1 cellular context compared by ENCODE assay signal in the genomic region with DNA sequence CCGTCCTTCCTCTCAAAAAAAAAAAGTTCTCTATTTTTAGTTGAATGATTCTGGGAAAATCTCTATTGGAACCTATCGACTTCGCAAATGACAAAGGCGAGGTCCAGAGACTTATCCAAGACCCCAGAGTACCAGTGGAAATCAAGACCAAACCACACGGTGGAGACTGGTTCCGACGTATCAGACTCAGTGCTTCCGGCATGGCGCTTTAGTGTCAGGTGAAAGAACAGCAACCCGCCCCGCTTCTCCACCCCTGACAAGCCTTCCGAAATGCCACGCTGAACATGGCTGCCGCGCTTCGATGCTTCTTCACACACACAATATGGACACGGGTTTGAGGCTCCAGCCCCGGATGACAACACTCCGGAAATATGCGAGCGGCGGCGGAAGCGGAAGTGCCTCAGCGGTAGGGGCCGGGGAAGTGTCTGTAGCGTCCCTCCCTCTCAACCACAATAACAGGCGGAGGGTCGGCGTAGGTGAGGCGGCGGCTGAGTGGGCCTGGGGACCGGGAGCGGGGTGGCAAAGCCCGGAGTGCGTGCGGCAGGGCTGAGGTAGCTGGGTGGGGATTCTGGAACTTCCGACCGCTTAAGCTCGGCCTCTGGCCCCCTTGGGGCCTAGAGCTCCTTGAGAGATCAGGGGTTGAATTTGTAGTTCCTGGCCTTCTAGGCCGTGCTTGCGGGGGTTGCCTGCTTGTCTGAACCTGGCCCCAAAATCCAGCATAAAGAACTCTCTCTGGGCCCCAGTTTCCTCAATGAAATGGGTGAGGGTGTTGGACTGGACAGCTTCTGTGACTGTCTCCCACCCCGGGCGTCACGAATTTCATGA.
TF ChIP-seq lines count a peak whose summit lies in the region.

Gene FBXO38, plus strand, starts transcription at position 395 of the 825 bp plus-strand sequence. CDS start 10,819 bp downstream, outside the sequence.

TF ChIP-seq in K562, 482 proteins besides CTCF, POLR2A, EP300 and RAD21 (continued from another document and continues in another):
- TF ChIP-seq, protein P1, sequence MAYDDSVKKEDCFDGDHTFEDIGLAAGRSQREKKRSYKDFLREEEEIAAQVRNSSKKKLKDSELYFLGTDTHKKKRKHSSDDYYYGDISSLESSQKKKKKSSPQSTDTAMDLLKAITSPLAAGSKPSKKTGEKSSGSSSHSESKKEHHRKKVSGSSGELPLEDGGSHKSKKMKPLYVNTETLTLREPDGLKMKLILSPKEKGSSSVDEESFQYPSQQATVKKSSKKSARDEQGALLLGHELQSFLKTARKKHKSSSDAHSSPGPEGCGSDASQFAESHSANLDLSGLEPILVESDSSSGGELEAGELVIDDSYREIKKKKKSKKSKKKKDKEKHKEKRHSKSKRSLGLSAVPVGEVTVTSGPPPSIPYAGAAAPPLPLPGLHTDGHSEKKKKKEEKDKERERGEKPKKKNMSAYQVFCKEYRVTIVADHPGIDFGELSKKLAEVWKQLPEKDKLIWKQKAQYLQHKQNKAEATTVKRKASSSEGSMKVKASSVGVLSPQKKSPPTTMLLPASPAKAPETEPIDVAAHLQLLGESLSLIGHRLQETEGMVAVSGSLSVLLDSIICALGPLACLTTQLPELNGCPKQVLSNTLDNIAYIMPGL (CRISPR knock-in tag; IDR thresholded peaks at IDR 0.05), result 0 out of 2 replicates have a peak, but pooled peaks have one; percentile 48
- TF ChIP-seq JUN (IDR thresholded peaks at IDR 0.05; ENCODE audit: borderline replicate concordance, low read depth, low read length) (peak; percentile 92), JUN (CRISPR knock-in tag; IDR thresholded peaks at IDR 0.05; ENCODE audit: borderline replicate concordance) (0 out of 2 replicates have a peak, but pooled peaks have one; percentile 10), FOXK2 (conservative IDR thresholded peaks at IDR 0.05 in 1 of 2, IDR thresholded peaks at IDR 0.05 in 1 of 2; ENCODE audit: low read depth in 2 of 2) (peak; percentile 96 to 98), ZNF24 (IDR thresholded peaks at IDR 0.05) (0 out of 2 replicates have a peak, but pooled peaks have one; percentile 5), ELF2 (CRISPR knock-in tag; IDR thresholded peaks at IDR 0.05) (peak; percentile 94), ZFX (CRISPR knock-in tag; IDR thresholded peaks at IDR 0.05) (peak; percentile 99), ZNF77 (CRISPR knock-in tag; IDR thresholded peaks at IDR 0.05) (no peak), PYGO2 (tag; IDR thresholded peaks at IDR 0.05) (no peak), CTBP1 (IDR thresholded peaks at IDR 0.05; ENCODE audit: borderline replicate concordance) (peak; percentile 64; the same call in 1 of the 2 replicates), TCF3 (CRISPR knock-in tag; IDR thresholded peaks at IDR 0.05) (peak; percentile 38; the same call in 1 of the 2 replicates), ZNF184 (CRISPR knock-in tag; IDR thresholded peaks at IDR 0.05) (no peak), MEIS2 (IDR thresholded peaks at IDR 0.05; ENCODE audit: partially characterized antibody) (peak; percentile 75), MCM2 (IDR thresholded peaks at IDR 0.05; ENCODE audit: low read depth) (no peak), ZMIZ1 (IDR thresholded peaks at IDR 0.05; ENCODE audit: low read depth in 2 of 2, low read length in 2 of 2) (peak in 1 of 2 experiments; percentile 59; a peak in 1 of 4 replicates), SNIP1 (IDR thresholded peaks at IDR 0.05; ENCODE audit: low read depth) (peak; percentile 26; the same call in 1 of the 2 replicates), NFIC (IDR thresholded peaks at IDR 0.05) (no peak), ATF2 (CRISPR knock-in tag; IDR thresholded peaks at IDR 0.05) (no peak), GTF2E2 (tag; IDR thresholded peaks at IDR 0.05) (peak; percentile 79; the same call in 1 of the 2 replicates), NFATC3 (IDR thresholded peaks at IDR 0.05) (peak; percentile 44; the same call in 1 of the 2 replicates), ZNF551 (CRISPR knock-in tag; IDR thresholded peaks at IDR 0.05) (no peak), MYNN (IDR thresholded peaks at IDR 0.05) (no peak), MYNN (CRISPR knock-in tag; IDR thresholded peaks at IDR 0.05) (no peak), TAF1 (IDR thresholded peaks at IDR 0.05; ENCODE audit: control insufficient read depth, extremely low read depth, insufficient read depth, low read length, severe bottlenecking) (peak; percentile 84), PTRF (tag; IDR thresholded peaks at IDR 0.05) (no peak), KDM5B (IDR thresholded peaks at IDR 0.05; ENCODE audit: insufficient replicate concordance, low read depth, low read length) (peak; percentile 81), CBFB (CRISPR knock-in tag; IDR thresholded peaks at IDR 0.05) (0 out of 2 replicates have a peak, but pooled peaks have one; percentile 55), TEAD1 (CRISPR knock-in tag; IDR thresholded peaks at IDR 0.05) (peak; percentile 72 to 98), CREBBP (IDR thresholded peaks at IDR 0.05; ENCODE audit: low read depth, low read length) (no peak), DMBX1 (CRISPR knock-in tag; IDR thresholded peaks at IDR 0.05; ENCODE audit: borderline replicate concordance) (peak; percentile 39; the same call in 1 of the 2 replicates), ZBTB11 (CRISPR knock-in tag; IDR thresholded peaks at IDR 0.05) (peak in 2 of 3 experiments; percentile 81 to 95; a peak in 5 of 6 replicates), ARID3A (IDR thresholded peaks at IDR 0.05; ENCODE audit: borderline replicate concordance, low read depth, low read length) (no peak), TEAD4 (IDR thresholded peaks at IDR 0.05; ENCODE audit: low read length) (peak; percentile 65), TEAD4 (CRISPR knock-in tag; IDR thresholded peaks at IDR 0.05; ENCODE audit: borderline replicate concordance) (0 out of 2 replicates have a peak, but pooled peaks have one; percentile 47), HDAC1 (IDR thresholded peaks at IDR 0.05) (peak in 1 of 2 experiments; percentile 57; a peak in 1 of 4 replicates), ZNF444 (CRISPR knock-in tag; IDR thresholded peaks at IDR 0.05) (no peak), HNRNPH1 (optimal IDR thresholded peaks at IDR 0.05; ENCODE audit: low read depth, low read length) (no peak), HNRNPK (IDR thresholded peaks at IDR 0.05; ENCODE audit: low read depth, low read length, poor library complexity, severe bottlenecking) (no peak), XRCC3 (IDR thresholded peaks at IDR 0.05) (no peak), BMI1 (IDR thresholded peaks at IDR 0.05; ENCODE audit: low read length) (no peak), E2F5 (CRISPR knock-in tag; IDR thresholded peaks at IDR 0.05) (0 out of 2 replicates have a peak, but pooled peaks have one; percentile 54), STAT5A (IDR thresholded peaks at IDR 0.05; ENCODE audit: borderline replicate concordance, low read length) (no peak), KAT2B (IDR thresholded peaks at IDR 0.05; ENCODE audit: low read depth, low read length) (no peak), ESRRA (IDR thresholded peaks at IDR 0.05; ENCODE audit: borderline replicate concordance, low read depth) (peak; percentile 80), RAD51 (IDR thresholded peaks at IDR 0.05; ENCODE audit: borderline replicate concordance, low read depth) (peak; percentile 25; the same call in 1 of the 2 replicates)
- TF ChIP-seq, protein P2, sequence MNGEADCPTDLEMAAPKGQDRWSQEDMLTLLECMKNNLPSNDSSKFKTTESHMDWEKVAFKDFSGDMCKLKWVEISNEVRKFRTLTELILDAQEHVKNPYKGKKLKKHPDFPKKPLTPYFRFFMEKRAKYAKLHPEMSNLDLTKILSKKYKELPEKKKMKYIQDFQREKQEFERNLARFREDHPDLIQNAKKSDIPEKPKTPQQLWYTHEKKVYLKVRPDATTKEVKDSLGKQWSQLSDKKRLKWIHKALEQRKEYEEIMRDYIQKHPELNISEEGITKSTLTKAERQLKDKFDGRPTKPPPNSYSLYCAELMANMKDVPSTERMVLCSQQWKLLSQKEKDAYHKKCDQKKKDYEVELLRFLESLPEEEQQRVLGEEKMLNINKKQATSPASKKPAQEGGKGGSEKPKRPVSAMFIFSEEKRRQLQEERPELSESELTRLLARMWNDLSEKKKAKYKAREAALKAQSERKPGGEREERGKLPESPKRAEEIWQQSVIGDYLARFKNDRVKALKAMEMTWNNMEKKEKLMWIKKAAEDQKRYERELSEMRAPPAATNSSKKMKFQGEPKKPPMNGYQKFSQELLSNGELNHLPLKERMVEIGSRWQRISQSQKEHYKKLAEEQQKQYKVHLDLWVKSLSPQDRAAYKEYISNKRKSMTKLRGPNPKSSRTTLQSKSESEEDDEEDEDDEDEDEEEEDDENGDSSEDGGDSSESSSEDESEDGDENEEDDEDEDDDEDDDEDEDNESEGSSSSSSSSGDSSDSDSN (IDR thresholded peaks at IDR 0.05; ENCODE audit: borderline replicate concordance in 1 of 2, low read depth in 2 of 2, low read length in 2 of 2), result peak in 1 of 2 experiments; percentile 71; a peak in 2 of 4 replicates
- TF ChIP-seq, protein P3, sequence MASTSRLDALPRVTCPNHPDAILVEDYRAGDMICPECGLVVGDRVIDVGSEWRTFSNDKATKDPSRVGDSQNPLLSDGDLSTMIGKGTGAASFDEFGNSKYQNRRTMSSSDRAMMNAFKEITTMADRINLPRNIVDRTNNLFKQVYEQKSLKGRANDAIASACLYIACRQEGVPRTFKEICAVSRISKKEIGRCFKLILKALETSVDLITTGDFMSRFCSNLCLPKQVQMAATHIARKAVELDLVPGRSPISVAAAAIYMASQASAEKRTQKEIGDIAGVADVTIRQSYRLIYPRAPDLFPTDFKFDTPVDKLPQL (IDR thresholded peaks at IDR 0.05; ENCODE audit: extremely low read depth, insufficient read length), result peak; percentile 30
